8 cellular contexts compared by ENCODE assay signal in genomic region chr4:108834787-108835384, GRCh38.
DNase-seq lines count a peak whose midpoint lies in the region; ATAC-seq, FAIRE-seq and TF ChIP-seq lines count a peak whose summit lies in the region.

No MANE protein-coding gene starts in this region.

- H4K20me1 ChIP-seq in neural progenitor cell (ENCODE audit: low read depth), result no peaks in the 10 kb centered on the region

- no peak overlapping the region for H2AFZ ChIP-seq in neural progenitor cell (replicated peaks)

- no peaks in the 10 kb centered on the region for H3K9me3 ChIP-seq in neural progenitor cell (ENCODE audit: low read depth)

- in situ Hi-C loops in ACHN (cut with HindIII; ENCODE audit: low pct_ligation_motif_present, low pct_unique_long_range_greater_than_20kb, low sequenced_read_pairs), result no loop called here

- DNase-seq in ACHN (peak; percentile 32), GM18507 (ENCODE audit: extremely low spot score, insufficient read length, low read depth) (no peak), NCI-H82 (lab: John Stamatoyannopoulos, UW) (peak; percentile 42), dermis blood vessel endothelial cell (peak; percentile 72), neural progenitor cell (ENCODE audit: low spot score) (peak; percentile 65), islet precursor cell (no peak)
- DNase-seq in activated CD4-positive, alpha-beta T cell treated with anti-CD3 and anti-CD28 coated beads, Interleukin-2, amount 50 U/mL, for 1 hour, result no peak

- H3K9ac ChIP-seq in neural progenitor cell, result no peak overlapping the region

- peak; percentile 84 for TF ChIP-seq CTCF in neural progenitor cell (IDR thresholded peaks at IDR 0.05)

- FAIRE-seq in GM18507 (lab: Jason Lieb, UNC), result peak; percentile 26

- no peak for ATAC-seq in HG02970 (IDR thresholded peaks at IDR 0.05; ENCODE audit: low FRiP score, unreplicated experiment)

- no peaks in the 10 kb centered on the region for H3K9me3 Mint-ChIP-seq in neural progenitor cell

- no peaks in the 10 kb centered on the region for H3K36me3 ChIP-seq in neural progenitor cell

- no peak overlapping the region for H3K4me3 ChIP-seq in neural progenitor cell

- no peaks in the 10 kb centered on the region for H3F3A ChIP-seq in neural progenitor cell (ENCODE audit: low read depth)

- H3K4me1 ChIP-seq in neural progenitor cell, result peaks cover 3% of the 10 kb centered on the region

- peaks cover 2% of the 10 kb centered on the region for H3K4me1 Mint-ChIP-seq in neural progenitor cell

- no peak overlapping the region for H3K27ac Mint-ChIP-seq in neural progenitor cell

- H3K4me3 Mint-ChIP-seq in neural progenitor cell, result no peak overlapping the region

- no peaks in the 10 kb centered on the region for H3K36me3 Mint-ChIP-seq in neural progenitor cell

- H3K79me2 ChIP-seq in neural progenitor cell (ENCODE audit: low read depth), result no peaks in the 10 kb centered on the region

- no peaks in the 10 kb centered on the region for H3K27me3 ChIP-seq in neural progenitor cell

- H3K27ac ChIP-seq in neural progenitor cell, result no peak overlapping the region

- no peak overlapping the region for H3K4me2 ChIP-seq in neural progenitor cell

- no peaks in the 10 kb centered on the region for H3K27me3 Mint-ChIP-seq in neural progenitor cell (ENCODE audit: insufficient read depth, low read depth)

Comparison
In these comparisons a context has a peak if more than half of its experiments do, and no peak if none do; other contexts are left out.
1. DNase-seq: peak in ACHN (single experiment), NCI-H82 (single experiment), dermis blood vessel endothelial cell (single experiment) and neural progenitor cell (single experiment); none in GM18507 (single experiment), activated CD4-positive, alpha-beta T cell treated with anti-CD3 and anti-CD28 coated beads, Interleukin-2, amount 50 U/mL, for 1 hour (single experiment) and islet precursor cell (single experiment).